Comparison of ENCODE assay signal across 28 cellular contexts in genomic region chr4:8165374-8165896, GRCh38. TPM values are rescaled to one million over a fixed set of nuclear protein-coding genes. Genes with fewer than 3 reads are reported as not detected.
DNase-seq lines count a peak whose midpoint lies in the region; ATAC-seq and TF ChIP-seq lines count a peak whose summit lies in the region.
"Had no signal": no experiment of that assay in that cellular context is flagged by ENCODE, and none has a peak within 500 bp of the region (broad histone marks: within the 10 kb centered on the region; RNA-seq: fewer than 3 reads in every experiment).

No MANE protein-coding gene starts in this region.

- H3K4me2 ChIP-seq in DOHH2 (ENCODE audit: low read length), result no peak overlapping the region

- peaks cover 0 to 4% (median 2%) of the 10 kb centered on the region in 3 donors for H3K4me1 Mint-ChIP-seq in T-cell
- no peaks in the 10 kb centered on the region for H3K4me1 Mint-ChIP-seq in natural killer cell treated with Interleukin-12 subunit alpha and Interleukin-12 subunit beta and Interleukin-15 and Interleukin-18, amount 100 ng/mL, for 72 hours (ENCODE audit: low read depth in 2 of 2)

- peaks cover 13% of the 10 kb centered on the region for H3K9me3 ChIP-seq in DOHH2 (ENCODE audit: control insufficient read depth, insufficient read depth, low read length)
- peaks cover 0 to 15% (median 6%) of the 10 kb centered on the region in 11 donors for H3K9me3 ChIP-seq in heart right ventricle

- DNase-seq in NCI-H146 (lab: John Stamatoyannopoulos, UW) (peak; percentile 16), NCI-H146 treated with DMSO at 0.1 percent for 48 hours (lab: John Stamatoyannopoulos, UW; ENCODE audit: unreplicated experiment) (no peak), heart right ventricle (no peak), retina (peak; percentile 50), SHP77 treated with DMSO at 0.1 percent for 48 hours (lab: John Stamatoyannopoulos, UW) (no peak), T-cell (no peak)
- DNase-seq in natural killer cell treated with Interleukin-12 subunit alpha and Interleukin-12 subunit beta and Interleukin-15 and Interleukin-18, amount 100 ng/mL, for 72 hours (ENCODE audit: low spot score), result no peak
- DNase-seq: activated CD4-positive, alpha-beta memory T cell treated with anti-CD3 and anti-CD28 coated beads for 36 hours; activated CD8-positive, alpha-beta memory T cell treated with anti-CD3 and anti-CD28 coated beads, Interleukin-2, amount 50 U/mL, for 4 hours; activated naive CD4-positive, alpha-beta T cell treated with anti-CD3 and anti-CD28 coated beads, Interleukin-2, amount 50 U/mL, for 16 hours; DND-41; effector memory CD4-positive, alpha-beta T cell; KBM-7; mammary epithelial cell; MM.1S; NCI-H1417 treated with DMSO at 0.1 percent for 48 hours; NCI-H2107; NCI-H69; Peyer's patch; small intestine; stomach; T-helper 1 cell; tibial artery had no signal

- peaks cover 3% of the 10 kb centered on the region for H3K36me3 Mint-ChIP-seq in T-cell
- H3K36me3 Mint-ChIP-seq in natural killer cell treated with Interleukin-12 subunit alpha and Interleukin-12 subunit beta and Interleukin-15 and Interleukin-18, amount 100 ng/mL, for 72 hours, result no peaks in the 10 kb centered on the region

- CTCF ChIA-PET in T-cell (lab: Charles Lee), result no interaction called here

- H3K4me3 ChIP-seq in DOHH2 (ENCODE audit: low read length), result no peak overlapping the region
- no peak overlapping the region for H3K4me3 ChIP-seq in heart right ventricle
- H3K4me3 ChIP-seq: breast epithelium, Peyer's patch, SJSA1, stomach, tibial artery had no signal

- TF ChIP-seq CTCF in DOHH2 (IDR thresholded peaks at IDR 0.05; ENCODE audit: low read depth, low read length, poor library complexity, severe bottlenecking) (peak; percentile 26), heart right ventricle (IDR thresholded peaks at IDR 0.05) (peak in 3 of 9 donors; percentile 19 to 26 (median 19))

- H4K20me1 ChIP-seq in DOHH2 (ENCODE audit: control insufficient read depth, insufficient read depth, low read depth, low read length), result no peaks in the 10 kb centered on the region

- H3K4me3 Mint-ChIP-seq in T-cell, result no peak overlapping the region
- H3K4me3 Mint-ChIP-seq in natural killer cell treated with Interleukin-12 subunit alpha and Interleukin-12 subunit beta and Interleukin-15 and Interleukin-18, amount 100 ng/mL, for 72 hours, result no peak overlapping the region
- H3K4me3 Mint-ChIP-seq: activated CD4-positive, alpha-beta memory T cell treated with anti-CD3 and anti-CD28 coated beads for 36 hours had no signal

- no peak overlapping the region for H3K27ac Mint-ChIP-seq in T-cell
- no peak overlapping the region for H3K27ac Mint-ChIP-seq in natural killer cell treated with Interleukin-12 subunit alpha and Interleukin-12 subunit beta and Interleukin-15 and Interleukin-18, amount 100 ng/mL, for 72 hours
- H3K27ac Mint-ChIP-seq: activated CD4-positive, alpha-beta memory T cell treated with anti-CD3 and anti-CD28 coated beads for 36 hours had no signal

- H3K79me2 ChIP-seq in DOHH2 (ENCODE audit: control insufficient read depth, low read length), result 0 out of 2 replicates have a peak, but pooled peaks cover under 1% of the 10 kb centered on the region

- intact Hi-C loops in heart right ventricle (cut with DNase I), result no loop called here

- 39 to 48% methylated on average over 6 of the region's 6 CpGs for WGBS in heart right ventricle, 2 donors

- H3K4me1 ChIP-seq in DOHH2 (ENCODE audit: control insufficient read depth, low read length) (peaks cover 67% of the 10 kb centered on the region), heart right ventricle (peaks cover 0 to 13% (median 0%) of the 10 kb centered on the region in 9 donors)
- H3K4me1 ChIP-seq: breast epithelium, Peyer's patch, SJSA1 had no signal

- POLR2A ChIA-PET in T-cell (lab: Charles Lee), result no interaction called here

- no peaks in the 10 kb centered on the region for H3K9me2 ChIP-seq in DOHH2 (replicated peaks; ENCODE audit: control insufficient read depth, low read length)

- peaks cover 0 to 15% (median 5%) of the 10 kb centered on the region in 3 donors for H3K9me3 Mint-ChIP-seq in T-cell
- H3K9me3 Mint-ChIP-seq in natural killer cell treated with Interleukin-12 subunit alpha and Interleukin-12 subunit beta and Interleukin-15 and Interleukin-18, amount 100 ng/mL, for 72 hours, result no peaks in the 10 kb centered on the region

- H3K27me3 ChIP-seq in DOHH2 (ENCODE audit: control insufficient read depth, low read length) (no peaks in the 10 kb centered on the region), heart right ventricle (no peaks in the 10 kb centered on the region)
- H3K27me3 ChIP-seq: breast epithelium, Peyer's patch, stomach, tibial artery had no signal

- H3K36me3 ChIP-seq in DOHH2 (ENCODE audit: control insufficient read depth, low read length), result no peaks in the 10 kb centered on the region
- no peaks in the 10 kb centered on the region for H3K36me3 ChIP-seq in heart right ventricle
- H3K36me3 ChIP-seq: breast epithelium, Peyer's patch, SJSA1, stomach, tibial artery had no signal

- peaks cover 11% of the 10 kb centered on the region in 2 donors for H3K27me3 Mint-ChIP-seq in T-cell
- peaks cover 12 to 22% of the 10 kb centered on the region in 2 donors for H3K27me3 Mint-ChIP-seq in natural killer cell treated with Interleukin-12 subunit alpha and Interleukin-12 subunit beta and Interleukin-15 and Interleukin-18, amount 100 ng/mL, for 72 hours
- H3K27me3 Mint-ChIP-seq: activated CD4-positive, alpha-beta memory T cell treated with anti-CD3 and anti-CD28 coated beads for 36 hours had no signal

- H3K27ac ChIP-seq in DOHH2 (ENCODE audit: low read depth, low read length) (no peak overlapping the region), heart right ventricle (no peak overlapping the region)
- H3K27ac ChIP-seq: breast epithelium, Peyer's patch, SJSA1, stomach, tibial artery had no signal

- ATAC-seq in heart right ventricle (peak in 5 of 8 donors; percentile 5 to 33 (median 31)), T-cell (replicated peaks in 1 of 4) (no peak)
- ATAC-seq in natural killer cell treated with Interleukin-12 subunit alpha and Interleukin-12 subunit beta and Interleukin-15 and Interleukin-18, amount 100 ng/mL, for 72 hours, result no peak
- ATAC-seq: activated CD4-positive, CD25-positive, alpha-beta regulatory T cell treated with anti-CD3 and anti-CD28 coated beads, Interleukin-2, amount 50 U/mL, for 24 hours; HCT116 had no signal

- H3F3A ChIP-seq in DOHH2 (ENCODE audit: control insufficient read depth, insufficient read depth), result 0 out of 2 replicates have a peak, but pooled peaks cover 11% of the 10 kb centered on the region

RNA-seq across cellular contexts. Expression of gene ABLIM2, which starts 6.8 kb away (rescaled TPM):
- total RNA-seq in heart right ventricle (10 to 100 TPM; 11.6 to 27.8 (median 17.7) TPM), T-cell (1 to 10 TPM; 2.6 to 7.0 (median 5.5) TPM)
- 1 to 10 TPM; 7.2 to 9.1 TPM for polyA plus RNA-seq in heart right ventricle
- total RNA-seq in natural killer cell treated with Interleukin-12 subunit alpha and Interleukin-12 subunit beta and Interleukin-15 and Interleukin-18, amount 100 ng/mL, for 72 hours, result under 1 TPM; 0.24 to 0.25 TPM

RNA-seq across cellular contexts. Expression of gene SH3TC1, which starts 33.7 kb away (rescaled TPM):
- total RNA-seq in heart right ventricle (10 to 100 TPM in 7 of 10 donors, 1 to 10 TPM in 3; 7.4 to 22.8 (median 12.7) TPM), T-cell (100 to 1,000 TPM in 1 of 5 donors, 10 to 100 TPM in 4; 24.6 to 103 (median 40.3) TPM)
- polyA plus RNA-seq in heart right ventricle, result 1 to 10 TPM; 7.9 to 8.0 TPM
- 10 to 100 TPM in 1 of 2 donors, 1 to 10 TPM in 1; 6.4 to 15.5 TPM for total RNA-seq in natural killer cell treated with Interleukin-12 subunit alpha and Interleukin-12 subunit beta and Interleukin-15 and Interleukin-18, amount 100 ng/mL, for 72 hours

Comparison
In these comparisons a context has a peak if more than half of its experiments do, and no peak if none do; other contexts are left out.
1. DNase-seq: peak in NCI-H146 (single experiment) and retina (single experiment); none in NCI-H146 treated with DMSO at 0.1 percent for 48 hours (single experiment), heart right ventricle (0 of 2), SHP77 treated with DMSO at 0.1 percent for 48 hours (single experiment), T-cell (0 of 34) and natural killer cell treated with Interleukin-12 subunit alpha and Interleukin-12 subunit beta and Interleukin-15 and Interleukin-18, amount 100 ng/mL, for 72 hours (single experiment).
2. ATAC-seq: peak in heart right ventricle (5 of 8); none in T-cell (0 of 4) and natural killer cell treated with Interleukin-12 subunit alpha and Interleukin-12 subunit beta and Interleukin-15 and Interleukin-18, amount 100 ng/mL, for 72 hours (0 of 2).